12 cellular contexts compared by ENCODE assay signal in the genomic region with DNA sequence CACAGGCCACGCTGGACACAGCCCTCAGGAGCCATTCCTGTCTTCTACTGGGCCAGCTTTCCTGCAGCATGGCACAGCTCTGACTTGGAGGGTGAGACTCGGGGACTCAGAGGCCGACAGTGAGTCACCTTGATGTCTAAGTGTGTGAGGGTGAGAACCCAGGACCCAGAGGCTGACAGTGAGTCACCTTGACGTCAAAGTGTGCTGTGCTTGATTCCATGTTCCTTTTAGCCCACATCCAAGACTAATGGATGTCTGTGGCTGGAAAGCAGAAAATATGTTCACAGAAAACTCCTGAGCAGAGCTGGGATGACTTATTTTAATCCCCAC. TPM values are rescaled to one million over a fixed set of nuclear protein-coding genes. Genes with fewer than 3 reads are reported as not detected.
A peak's percentile ranks its signal among the peaks of the same experiment; 100 is the strongest.
DNase-seq lines count a peak whose midpoint lies in the region; ATAC-seq, FAIRE-seq and TF ChIP-seq lines count a peak whose summit lies in the region.
"Had no signal": no experiment of that assay in that cellular context is flagged by ENCODE, and none has a peak within 500 bp of the region (broad histone marks: within the 10 kb centered on the region; RNA-seq: fewer than 3 reads in every experiment).

No MANE protein-coding gene starts in this region.

- H3K4me3 ChIP-seq in SJSA1 (no peak overlapping the region), fibroblast of the aortic adventitia (ENCODE audit: low read depth, low read length) (no peak overlapping the region), subcutaneous abdominal adipose tissue (ENCODE audit: low read depth in 1 of 5, low read length in 5 of 5) (no peak overlapping the region)

- TF ChIP-seq CTCF in fibroblast of the aortic adventitia (IDR thresholded peaks at IDR 0.05; ENCODE audit: insufficient read depth, low read length) (no peak), D721Med (IDR thresholded peaks at IDR 0.05; ENCODE audit: insufficient read depth, missing control alignments) (no peak)

- FAIRE-seq in D721Med (lab: Jason Lieb, UNC): no peak
- FAIRE-seq: GM12892 had no signal

- H3K9ac ChIP-seq in subcutaneous abdominal adipose tissue (ENCODE audit: low read length in 5 of 5): no peak overlapping the region

- no peaks in the 10 kb centered on the region for H3K36me3 Mint-ChIP-seq in activated CD4-positive, alpha-beta T cell treated with anti-CD3 and anti-CD28 coated beads for 36 hours (ENCODE audit: low read depth)

- H3K36me3 ChIP-seq in SJSA1: no peaks in the 10 kb centered on the region
- H3K36me3 ChIP-seq in subcutaneous abdominal adipose tissue (ENCODE audit: control insufficient read depth in 5 of 5, insufficient read depth in 5 of 5, low read length in 5 of 5): no peaks in the 10 kb centered on the region

- H3K27ac Mint-ChIP-seq in activated CD4-positive, alpha-beta T cell treated with anti-CD3 and anti-CD28 coated beads for 36 hours: no peak overlapping the region

- peak overlapping the region; percentile 93 for H3K27ac ChIP-seq in SJSA1
- peak overlapping the region; percentile 51 for H3K27ac ChIP-seq in subcutaneous abdominal adipose tissue (ENCODE audit: low read depth, low read length)

- H3K4me1 Mint-ChIP-seq in activated CD4-positive, alpha-beta T cell treated with anti-CD3 and anti-CD28 coated beads for 36 hours: no peaks in the 10 kb centered on the region

- intact Hi-C loops in activated CD4-positive, alpha-beta T cell treated with anti-CD3 and anti-CD28 coated beads for 36 hours (cut with DNase I, micrococcal nuclease): no loop called here

- H3K9me3 ChIP-seq in SJSA1 (replicated peaks) (no peaks in the 10 kb centered on the region), subcutaneous abdominal adipose tissue (ENCODE audit: control insufficient read depth in 5 of 5, low read length in 5 of 5) (no peaks in the 10 kb centered on the region)

- CTCF ChIA-PET in activated CD4-positive, alpha-beta T cell treated with anti-CD3 and anti-CD28 coated beads for 36 hours (lab: Charles Lee): interaction anchor here (1.3 kb wide), 1 partner anchor 10 kb away, joined by 3 read pairs; no protein-coding TSS in a partner anchor

- POLR2A ChIA-PET in activated CD4-positive, alpha-beta T cell treated with anti-CD3 and anti-CD28 coated beads for 36 hours (lab: Charles Lee): no interaction called here

- H3K27me3 ChIP-seq in SJSA1 (replicated peaks): no peaks in the 10 kb centered on the region
- H3K27me3 ChIP-seq in subcutaneous abdominal adipose tissue (ENCODE audit: control insufficient read depth in 5 of 5, insufficient read depth in 4 of 5, low read length in 5 of 5): peaks cover 0 to 4% (median 0%) of the 10 kb centered on the region in 5 donors

- H3K4me1 ChIP-seq in SJSA1 (replicated peaks) (peaks cover 61% of the 10 kb centered on the region), subcutaneous abdominal adipose tissue (ENCODE audit: control insufficient read depth in 5 of 5, insufficient read depth in 5 of 5, low read length in 5 of 5) (peaks cover 9 to 42% (median 24%) of the 10 kb centered on the region in 5 donors)

- DNase-seq in activated CD4-positive, alpha-beta T cell treated with anti-CD3 and anti-CD28 coated beads for 36 hours: peak; percentile 16
- no peak for DNase-seq in activated CD4-positive, alpha-beta T cell treated with anti-CD3 and anti-CD28 coated beads for 4 hours
- DNase-seq in SJSA1 (ENCODE audit: low read depth in 1 of 2, low spot score in 2 of 2) (peak; percentile 83 to 89), fibroblast of the aortic adventitia (ENCODE audit: low read depth) (peak; percentile 83), T-helper 9 cell (no peak), D721Med (ENCODE audit: insufficient read length, low spot score) (no peak)
- DNase-seq: NCI-H2081 had no signal

- no peaks in the 10 kb centered on the region for H3K9me3 Mint-ChIP-seq in activated CD4-positive, alpha-beta T cell treated with anti-CD3 and anti-CD28 coated beads for 36 hours (ENCODE audit: low read depth)

- ATAC-seq in activated CD4-positive, alpha-beta T cell treated with anti-CD3 and anti-CD28 coated beads for 36 hours: peak; percentile 64
- ATAC-seq in GM21529 (IDR thresholded peaks at IDR 0.05; ENCODE audit: unreplicated experiment): no peak

- no peak overlapping the region for H3K4me3 Mint-ChIP-seq in activated CD4-positive, alpha-beta T cell treated with anti-CD3 and anti-CD28 coated beads for 36 hours

- peaks cover 6% of the 10 kb centered on the region for H3K27me3 Mint-ChIP-seq in activated CD4-positive, alpha-beta T cell treated with anti-CD3 and anti-CD28 coated beads for 36 hours

RNA-seq across cellular contexts. Expression of a gene that starts 6.0 kb away (rescaled TPM):
- not detected for total RNA-seq in activated CD4-positive, alpha-beta T cell treated with anti-CD3 and anti-CD28 coated beads for 36 hours
- total RNA-seq in SJSA1 (2014; rRNA removed; shearing (Covaris generic)): not detected in 2 replicates
- not detected in 2 replicates for total RNA-seq in fibroblast of the aortic adventitia (ENCODE audit: low replicate concordance)
- total RNA-seq: cerebellum, posterior vena cava had no signal

RNA-seq across cellular contexts. Expression of a gene that starts 24.5 kb away (rescaled TPM):
- total RNA-seq in activated CD4-positive, alpha-beta T cell treated with anti-CD3 and anti-CD28 coated beads for 36 hours: under 1 TPM; 0.07 to 0.11 TPM
- 1.8 and 3.7 TPM in 2 replicates for total RNA-seq in SJSA1 (2014; rRNA removed; shearing (Covaris generic))
- 4.7 and 6.5 TPM in 2 replicates for total RNA-seq in fibroblast of the aortic adventitia (ENCODE audit: low replicate concordance)

RNA-seq across cellular contexts. Expression of a gene that starts 48.4 kb away (rescaled TPM):
- total RNA-seq in activated CD4-positive, alpha-beta T cell treated with anti-CD3 and anti-CD28 coated beads for 36 hours: 10 to 100 TPM; 26.5 to 28.0 TPM
- total RNA-seq in SJSA1 (2014; rRNA removed; shearing (Covaris generic)): not detected in 2 replicates
- total RNA-seq in fibroblast of the aortic adventitia (ENCODE audit: low replicate concordance): 0.57 TPM in 1 of 2 replicates, not detected in the other

Comparison
In these comparisons a context has a peak if more than half of its experiments do, and no peak if none do; other contexts are left out.
1. DNase-seq: peak in activated CD4-positive, alpha-beta T cell treated with anti-CD3 and anti-CD28 coated beads for 36 hours (single experiment), SJSA1 (2 of 2) and fibroblast of the aortic adventitia (single experiment); none in activated CD4-positive, alpha-beta T cell treated with anti-CD3 and anti-CD28 coated beads for 4 hours (0 of 2), T-helper 9 cell (single experiment) and D721Med (single experiment).
2. RNA of a gene that starts 48.4 kb away (total RNA-seq): 26.5 to 28.0 TPM in activated CD4-positive, alpha-beta T cell treated with anti-CD3 and anti-CD28 coated beads for 36 hours; not detected in SJSA1 and 0.57 TPM in fibroblast of the aortic adventitia; every median in the first group is over 10 times any median in the second.